12 cellular contexts compared by ENCODE assay signal in the genomic region with DNA sequence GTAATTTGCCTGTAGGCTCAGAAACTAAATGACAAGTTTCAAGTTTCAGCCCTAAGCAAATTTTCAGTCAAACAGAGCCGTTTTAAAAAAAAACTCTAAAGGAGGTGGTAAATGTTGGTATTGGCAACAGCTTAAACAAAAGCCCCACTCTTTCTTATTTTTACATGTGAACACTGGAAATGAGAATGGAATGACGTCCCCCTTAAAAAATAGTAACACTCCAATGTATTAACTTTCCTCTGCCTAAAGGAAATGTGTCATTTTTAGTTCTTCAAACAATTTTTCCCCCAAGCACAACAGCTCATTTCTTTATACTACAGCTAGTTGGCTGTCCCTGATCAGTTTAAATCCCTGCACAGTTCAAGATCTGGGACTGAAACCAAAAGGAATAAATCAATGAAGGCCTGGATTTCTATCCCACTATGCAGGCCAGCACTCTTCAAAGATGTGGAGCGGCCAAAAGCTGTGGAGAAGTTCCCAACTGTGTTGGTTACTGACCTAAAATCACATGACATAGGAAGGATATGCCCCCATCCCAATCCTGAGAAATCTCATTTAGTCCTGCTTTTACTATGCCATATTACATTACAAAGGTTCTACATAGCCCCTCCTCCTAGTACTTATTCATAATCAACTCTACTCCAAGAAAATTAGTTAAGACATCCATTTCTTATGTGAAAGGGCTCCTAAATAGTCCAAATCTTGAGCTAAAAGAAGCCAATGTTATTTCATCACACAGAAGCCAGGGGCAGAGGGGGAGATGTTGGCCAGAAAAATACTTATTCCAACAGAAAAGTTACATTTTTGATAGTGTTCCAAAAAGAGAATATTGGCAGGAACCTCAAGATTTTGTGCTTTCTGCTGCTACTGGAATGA.
DNase-seq lines count a peak whose midpoint lies in the region; ATAC-seq and TF ChIP-seq lines count a peak whose summit lies in the region.
"Had no signal": no experiment of that assay in that cellular context is flagged by ENCODE, and none has a peak within 500 bp of the region (broad histone marks: within the 10 kb centered on the region; RNA-seq: fewer than 3 reads in every experiment).

No MANE protein-coding gene starts in this region.

- no peaks in the 10 kb centered on the region for H3K4me1 ChIP-seq in colonic mucosa

- ATAC-seq in GM19452 (IDR thresholded peaks at IDR 0.05; ENCODE audit: unreplicated experiment) (no peak), GM21737 (IDR thresholded peaks at IDR 0.05; ENCODE audit: unreplicated experiment) (no peak)

- CTCF ChIA-PET in AG04450 (lab: Charles Lee) = interaction anchor here (0.6 to 1.9 kb wide), 7 partner anchors 13 to 634 kb away, joined by 3 to 9 read pairs (median 4); partner anchors contain the start of gene CADM1

- H3K9ac ChIP-seq in colonic mucosa (ENCODE audit: low read depth in 2 of 2, low read length in 2 of 2) = no peak overlapping the region

- intact Hi-C loops in colonic mucosa (cut with DNase I) = no loop called here

- no peaks in the 10 kb centered on the region for H3K9me3 ChIP-seq in AG04450 (ENCODE audit: control insufficient read depth, insufficient read depth, low read length)
- no peaks in the 10 kb centered on the region for H3K9me3 ChIP-seq in MG63
- no peaks in the 10 kb centered on the region for H3K9me3 ChIP-seq in colonic mucosa

- H3K27me3 ChIP-seq in AG04450 (ENCODE audit: control insufficient read depth, insufficient read depth, low read length) = no peaks in the 10 kb centered on the region
- no peaks in the 10 kb centered on the region for H3K27me3 ChIP-seq in MG63
- no peaks in the 10 kb centered on the region for H3K27me3 ChIP-seq in colonic mucosa
- H3K27me3 ChIP-seq: brain microvascular endothelial cell had no signal

- H3K36me3 ChIP-seq in MG63 (no peaks in the 10 kb centered on the region), colonic mucosa (no peaks in the 10 kb centered on the region)
- H3K36me3 ChIP-seq: brain microvascular endothelial cell had no signal

- no peak overlapping the region for H3K27ac ChIP-seq in AG04450 (ENCODE audit: low read depth, low read length)
- no peak overlapping the region for H3K27ac ChIP-seq in colonic mucosa
- H3K27ac ChIP-seq: brain microvascular endothelial cell had no signal

- TF ChIP-seq CTCF in AG04450 (IDR thresholded peaks at IDR 0.05; ENCODE audit: low read depth, low read length) = 0 out of 2 replicates have a peak, but pooled peaks have one; percentile 1
- no peak for TF ChIP-seq CTCF in colonic mucosa (IDR thresholded peaks at IDR 0.05)

- POLR2A ChIA-PET in AG04450 (lab: Yijun Ruan, JAX) = no interaction called here

- H3K4me3 ChIP-seq in AG04450 (ENCODE audit: low read depth, low read length) = no peak overlapping the region
- H3K4me3 ChIP-seq in MG63 = no peak overlapping the region
- H3K4me3 ChIP-seq in colonic mucosa = no peak overlapping the region

- DNase-seq in AG04450 (ENCODE audit: low read depth, low spot score) = no peak
- peak; percentile 68 for DNase-seq in MG63
- peak; percentile 78 for DNase-seq in foreskin melanocyte
- DNase-seq in occipital lobe (lab: John Stamatoyannopoulos, UW) = peak; percentile 6
- DNase-seq in colonic mucosa = no peak
- no peak for DNase-seq in H4 (ENCODE audit: low spot score)
- DNase-seq: activated CD4-positive, alpha-beta T cell treated with anti-CD3 and anti-CD28 coated beads, Interleukin-2, amount 10 ng/mL, durations not matched to agents 24 days and 14 days; brain microvascular endothelial cell; NCI-H1930; T-helper 1 cell had no signal

Comparison
In these comparisons a context has a peak if more than half of its experiments do, and no peak if none do; other contexts are left out.
1. DNase-seq: peak in MG63 (single experiment), foreskin melanocyte (single experiment) and occipital lobe (single experiment); none in AG04450 (single experiment), colonic mucosa (single experiment) and H4 (single experiment).